In genomic region chr3:112037194-112037593, GRCh38 we compare ENCODE assay signal across 17 cellular contexts. TPM values are rescaled to one million over a fixed set of nuclear protein-coding genes. Genes with fewer than 3 reads are reported as not detected.
"Had no signal": no experiment of that assay in that cellular context is flagged by ENCODE, and none has a peak within 500 bp of the region (broad histone marks: within the 10 kb centered on the region; RNA-seq: fewer than 3 reads in every experiment).

No MANE protein-coding gene starts in this region.

RNA-seq across cellular contexts. Expression of gene TMPRSS7, which starts 2.7 kb away (rescaled TPM):
- total RNA-seq: kidney; kidney epithelial cell; left cardiac atrium; left lobe of liver; left ventricle myocardium inferior; left ventricle myocardium superior; liver; lung microvascular endothelial cell; mammary epithelial cell; mesenteric fat pad; mesothelial cell of epicardium; mononuclear cell; myocyte; naive thymus-derived CD4-positive, alpha-beta T cell; naive thymus-derived CD8-positive, alpha-beta T cell had no signal
- polyA plus RNA-seq: immature natural killer cell, liver had no signal

RNA-seq across cellular contexts. Expression of gene TAGLN3, which starts 38.5 kb away (rescaled TPM):
- total RNA-seq: left cardiac atrium; left lobe of liver; left ventricle myocardium superior; liver; lung microvascular endothelial cell; mesenteric fat pad; mononuclear cell; mucosa of gallbladder; naive thymus-derived CD8-positive, alpha-beta T cell had no signal
- polyA plus RNA-seq: immature natural killer cell; liver; naive thymus-derived CD4-positive, alpha-beta T cell; naive thymus-derived CD8-positive, alpha-beta T cell had no signal
